Comparison of ENCODE assay signal across 10 cellular contexts in the genomic region with DNA sequence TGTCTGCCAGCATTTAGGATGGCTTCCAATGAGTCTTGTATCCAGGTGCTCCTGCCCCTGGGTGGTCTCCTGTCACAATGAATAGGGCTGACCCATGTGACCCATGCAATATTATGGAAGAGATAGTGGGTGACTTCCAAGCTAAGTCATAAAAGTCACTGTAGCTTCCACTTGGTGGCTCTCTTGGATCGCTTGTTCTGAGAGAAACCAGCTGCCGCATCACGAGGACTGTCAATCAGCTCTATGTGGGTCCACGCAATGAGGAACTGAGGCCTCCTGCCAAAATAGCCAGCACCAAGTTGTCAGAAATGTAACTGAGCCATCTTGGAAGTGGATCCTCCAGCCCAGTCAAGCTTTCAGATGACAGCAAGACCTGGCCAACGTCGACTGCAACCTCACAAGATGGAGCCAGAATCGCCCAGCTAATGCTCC. TPM values are rescaled to one million over a fixed set of nuclear protein-coding genes. Genes with fewer than 3 reads are reported as not detected.
DNase-seq lines count a peak whose midpoint lies in the region; ATAC-seq and TF ChIP-seq lines count a peak whose summit lies in the region.
"Had no signal": no experiment of that assay in that cellular context is flagged by ENCODE, and none has a peak within 500 bp of the region (broad histone marks: within the 10 kb centered on the region; RNA-seq: fewer than 3 reads in every experiment).

No MANE protein-coding gene starts in this region.

- H3K56ac ChIP-seq in mesendoderm (ENCODE audit: low read length): no peak overlapping the region

- H4K8ac ChIP-seq in mesendoderm (ENCODE audit: low read depth, low read length): no peak overlapping the region

- H3K4me1 ChIP-seq in mesendoderm (ENCODE audit: control insufficient read depth, low read depth, low read length): no peaks in the 10 kb centered on the region

- H3K23ac ChIP-seq in mesendoderm (ENCODE audit: low read length): no peak overlapping the region

- peaks cover 3% of the 10 kb centered on the region for H3K36me3 Mint-ChIP-seq in chondrocyte (ENCODE audit: low read depth)

- no peak overlapping the region for H2BK120ac ChIP-seq in mesendoderm (ENCODE audit: low read depth, low read length)

- H2AK5ac ChIP-seq in mesendoderm (ENCODE audit: low read length): no peak overlapping the region

- no peaks in the 10 kb centered on the region for H3K79me1 ChIP-seq in mesendoderm (ENCODE audit: low read length)

- H4K5ac ChIP-seq in mesendoderm (ENCODE audit: low read length): no peak overlapping the region

- no CpG with 5 or more reads among the region's 7 CpGs for WGBS in mesendoderm (ENCODE audit: extremely low coverage, insufficient coverage, low lambda C conversion rate)

- H3K79me2 ChIP-seq in mesendoderm (ENCODE audit: control insufficient read depth, insufficient read depth, low read length): no peaks in the 10 kb centered on the region

- peaks cover 4% of the 10 kb centered on the region for H3K4me1 Mint-ChIP-seq in chondrocyte (ENCODE audit: low read depth)
- H3K4me1 Mint-ChIP-seq: nephron had no signal

- H3K36me3 ChIP-seq in mesendoderm (ENCODE audit: control insufficient read depth, insufficient read depth, low read length): no peaks in the 10 kb centered on the region

- H3K4ac ChIP-seq in mesendoderm (ENCODE audit: low read depth, low read length): no peak overlapping the region

- no peaks in the 10 kb centered on the region for H3K27me3 ChIP-seq in mesendoderm (ENCODE audit: insufficient read depth, low read length, poor library complexity)

- no peak overlapping the region for H3K18ac ChIP-seq in mesendoderm (ENCODE audit: low read length)

- no peak for ATAC-seq in HG03354 (IDR thresholded peaks at IDR 0.05; ENCODE audit: poor library complexity, severe bottlenecking, unreplicated experiment)

- no peak overlapping the region for H3K27ac Mint-ChIP-seq in chondrocyte (ENCODE audit: unreplicated experiment)
- H3K27ac Mint-ChIP-seq: nephron had no signal

- no peak overlapping the region for H3K9ac ChIP-seq in mesendoderm (ENCODE audit: low read length)

- H3K4me3 ChIP-seq in mesendoderm (ENCODE audit: low read length): no peak overlapping the region

- no peaks in the 10 kb centered on the region for H3K27me3 Mint-ChIP-seq in chondrocyte (ENCODE audit: low read depth)

- H3K4me3 Mint-ChIP-seq in chondrocyte (ENCODE audit: unreplicated experiment): no peak overlapping the region
- H3K4me3 Mint-ChIP-seq: nephron had no signal

- H2BK5ac ChIP-seq in mesendoderm (ENCODE audit: low read length): no peak overlapping the region

- no peak overlapping the region for H3K27ac ChIP-seq in mesendoderm (ENCODE audit: low read depth, low read length)

- peak; percentile 75 for TF ChIP-seq CTCF in chondrocyte (IDR thresholded peaks at IDR 0.05)

- no peaks in the 10 kb centered on the region for H3K9me3 Mint-ChIP-seq in chondrocyte (ENCODE audit: low read depth)
- H3K9me3 Mint-ChIP-seq: nephron had no signal

- DNase-seq in DMS 273 (lab: John Stamatoyannopoulos, UW; ENCODE audit: unreplicated experiment): peak; percentile 36
- no peak for DNase-seq in DMS 273 treated with DMSO at 0.1 percent for 48 hours (lab: John Stamatoyannopoulos, UW)
- DNase-seq in NCI-H774 (lab: John Stamatoyannopoulos, UW): peak; percentile 14
- no peak for DNase-seq in chondrocyte (ENCODE audit: low spot score)
- DNase-seq in mesendoderm: peak; percentile 80
- DNase-seq in cerebellar nuclear complex (lab: John Stamatoyannopoulos, UW): no peak
- no peak for DNase-seq in NCI-H2171 (lab: John Stamatoyannopoulos, UW)

- H2BK15ac ChIP-seq in mesendoderm (replicated peaks; ENCODE audit: low read depth): no peak overlapping the region

- no peak overlapping the region for H3K4me2 ChIP-seq in mesendoderm (ENCODE audit: low read length)

RNA-seq across cellular contexts. Expression of gene MATN4, which starts 14.9 kb away (rescaled TPM):
- 0.10 to 0.26 TPM in 2 of 3 replicates, not detected in the other for total RNA-seq in chondrocyte
- polyA plus RNA-seq in mesendoderm (2013, experiment 1 of 2): 0.98 TPM
- polyA plus RNA-seq in mesendoderm (2013, experiment 2 of 2): 1.0 TPM

RNA-seq across cellular contexts. Expression of gene RBPJL, which starts 16.3 kb away (rescaled TPM):
- not detected in 3 replicates for total RNA-seq in chondrocyte
- polyA plus RNA-seq in mesendoderm (2013, experiment 1 of 2): 0.25 TPM
- 0.24 TPM for polyA plus RNA-seq in mesendoderm (2013, experiment 2 of 2)
- total RNA-seq: T-helper 2 cell treated with Interferon-gamma antibody and Interleukin-4, amounts not matched to agents 100 ng/mL and 5 ng/mL, for 36 hours had no signal

RNA-seq across cellular contexts. Expression of gene SDC4, which starts 25.3 kb away (rescaled TPM):
- total RNA-seq in chondrocyte: 17.1 to 21.4 TPM (median 21.2 TPM) in 3 replicates
- 33.0 TPM for polyA plus RNA-seq in mesendoderm (2013, experiment 1 of 2)
- 33.2 TPM for polyA plus RNA-seq in mesendoderm (2013, experiment 2 of 2)

RNA-seq across cellular contexts. Expression of gene SYS1, which starts 40.0 kb away (rescaled TPM):
- 18.1 to 18.8 TPM (median 18.3 TPM) in 3 replicates for total RNA-seq in chondrocyte
- 13.8 TPM for polyA plus RNA-seq in mesendoderm (2013, experiment 1 of 2)
- polyA plus RNA-seq in mesendoderm (2013, experiment 2 of 2): 13.5 TPM

RNA-seq across cellular contexts. Expression of gene TP53TG5, which starts 55.2 kb away (rescaled TPM):
- not detected in 3 replicates for total RNA-seq in chondrocyte
- polyA plus RNA-seq in mesendoderm (2013, experiment 1 of 2): 0.07 TPM
- polyA plus RNA-seq in mesendoderm (2013, experiment 2 of 2): not detected

Comparison
In these comparisons a context has a peak if more than half of its experiments do, and no peak if none do; other contexts are left out.
1. DNase-seq: peak in DMS 273 (single experiment), NCI-H774 (single experiment) and mesendoderm (single experiment); none in DMS 273 treated with DMSO at 0.1 percent for 48 hours (single experiment), chondrocyte (single experiment), cerebellar nuclear complex (0 of 2) and NCI-H2171 (single experiment).